In the genomic region with DNA sequence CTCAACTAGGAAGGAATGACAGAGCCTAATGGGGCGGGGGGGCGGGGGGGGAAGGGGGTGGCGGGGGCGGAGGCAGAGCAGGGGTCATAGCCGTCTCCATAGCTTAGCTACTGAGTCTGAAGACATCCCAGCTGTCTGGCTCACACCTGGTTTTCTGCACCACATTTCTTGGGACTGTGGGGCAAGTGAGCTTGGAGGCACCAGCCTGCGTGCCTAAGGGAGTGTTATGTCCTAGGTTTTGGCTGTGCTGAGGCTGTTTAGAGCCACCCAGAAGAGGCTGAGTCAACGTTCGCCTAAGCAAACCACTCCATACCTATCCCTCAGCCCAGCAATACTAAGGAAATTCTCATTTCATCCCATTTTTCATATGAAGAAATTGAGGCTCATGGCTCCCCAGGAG, we compare ENCODE assay signal across 10 cellular contexts. TPM values are rescaled to one million over a fixed set of nuclear protein-coding genes. Genes with fewer than 3 reads are reported as not detected.
DNase-seq lines count a peak whose midpoint lies in the region; ATAC-seq and TF ChIP-seq lines count a peak whose summit lies in the region.
"Had no signal": no experiment of that assay in that cellular context is flagged by ENCODE, and none has a peak within 500 bp of the region (broad histone marks: within the 10 kb centered on the region; RNA-seq: fewer than 3 reads in every experiment).

No MANE protein-coding gene starts in this region.

- H4K91ac ChIP-seq in neuronal stem cell (ENCODE audit: low read depth, low read length, poor library complexity), result peak overlapping the region; percentile 67

- H3K9me3 ChIP-seq in CD4-positive, alpha-beta memory T cell (ENCODE audit: control insufficient read depth in 1 of 2, low read length in 2 of 2), result no peaks in the 10 kb centered on the region
- no peaks in the 10 kb centered on the region for H3K9me3 ChIP-seq in SK-N-SH
- no peaks in the 10 kb centered on the region for H3K9me3 ChIP-seq in fibroblast of lung (ENCODE audit: control insufficient read depth, insufficient read depth, low read depth, low read length)
- no peaks in the 10 kb centered on the region for H3K9me3 ChIP-seq in neuronal stem cell (replicated peaks in 1 of 2; ENCODE audit: control insufficient read depth in 2 of 2, insufficient read depth in 1 of 2, low read depth in 1 of 2, low read length in 2 of 2)

- no peak for TF ChIP-seq RAD21 in SK-N-SH (IDR thresholded peaks at IDR 0.05; ENCODE audit: low read length)

- H3K79me1 ChIP-seq in neuronal stem cell (ENCODE audit: low read depth, low read length), result peaks cover 11% of the 10 kb centered on the region

- no peaks in the 10 kb centered on the region for H3F3A ChIP-seq in SK-N-SH (replicated peaks; ENCODE audit: insufficient read depth)

- H4K8ac ChIP-seq in neuronal stem cell (ENCODE audit: low read depth, low read length), result no peak overlapping the region

- H3K4me1 Mint-ChIP-seq in CD4-positive, alpha-beta memory T cell, result peaks cover 11 to 37% (median 17%) of the 10 kb centered on the region in 4 donors

- peak overlapping the region; percentile 95 for H3K4me2 ChIP-seq in SK-N-SH
- peak overlapping the region; percentile 81 for H3K4me2 ChIP-seq in fibroblast of lung (ENCODE audit: extremely low read depth, insufficient read depth, low read length)
- peak overlapping the region; percentile 90 for H3K4me2 ChIP-seq in neuronal stem cell (ENCODE audit: insufficient read depth, low read length, poor library complexity, severe bottlenecking)

- TF ChIP-seq CTCF in SK-N-SH (IDR thresholded peaks at IDR 0.05) (no peak), fibroblast of lung (conservative IDR thresholded peaks at IDR 0.05 in 1 of 2, IDR thresholded peaks at IDR 0.05 in 1 of 2; ENCODE audit: low read depth in 1 of 2, low read length in 2 of 2) (no peak)

- intact Hi-C loops in CD4-positive, alpha-beta memory T cell (cut with micrococcal nuclease), result no loop called here

- 31% methylated on average over 7 of the region's 8 CpGs for WGBS in SK-N-SH (ENCODE audit: low lambda C conversion rate)
- WGBS in neuronal stem cell (ENCODE audit: extremely low coverage in 2 of 2, insufficient read length in 2 of 2, insufficient replicate concordance in 1 of 2), 2 donors, result no CpG with 5 or more reads among the region's 8 CpGs

- no peak overlapping the region for H3K9ac ChIP-seq in SK-N-SH
- no peak overlapping the region for H3K9ac ChIP-seq in fibroblast of lung (ENCODE audit: insufficient read depth, low read length)
- H3K9ac ChIP-seq in neuronal stem cell (ENCODE audit: low read depth, low read length, poor library complexity), result peak overlapping the region; percentile 100

- POLR2A ChIA-PET in CD4-positive, alpha-beta memory T cell (lab: Charles Lee; ENCODE audit: partially characterized antibody), result no interaction called here
- POLR2A ChIA-PET in SK-N-SH (lab: Yijun Ruan, JAX), result interaction anchor here (0.9 to 1.7 kb wide), 6 partner anchors 28 to 60 kb away, joined by 3 to 12 read pairs (median 3); no protein-coding TSS in a partner anchor

- no peak overlapping the region for H2AFZ ChIP-seq in SK-N-SH (ENCODE audit: low read depth)
- H2AFZ ChIP-seq in fibroblast of lung (ENCODE audit: low read length), result no peak overlapping the region
- no peak overlapping the region for H2AFZ ChIP-seq in neuronal stem cell (ENCODE audit: low read length)

- no peak overlapping the region for H2BK120ac ChIP-seq in neuronal stem cell (ENCODE audit: low read depth, low read length)

- peak overlapping the region; percentile 78 for H3K23ac ChIP-seq in neuronal stem cell (ENCODE audit: low read depth, low read length, poor library complexity)

- H3K79me2 ChIP-seq in SK-N-SH (ENCODE audit: insufficient read depth) (no peaks in the 10 kb centered on the region), fibroblast of lung (ENCODE audit: control insufficient read depth, insufficient read depth, low read length) (no peaks in the 10 kb centered on the region)

- H3K18ac ChIP-seq in neuronal stem cell (ENCODE audit: low read length), result peak overlapping the region; percentile 99

- no peak overlapping the region for H3K27ac Mint-ChIP-seq in CD4-positive, alpha-beta memory T cell

- H3K36me3 ChIP-seq in CD4-positive, alpha-beta memory T cell (ENCODE audit: insufficient read depth, low read length), result no peaks in the 10 kb centered on the region
- H3K36me3 ChIP-seq in SK-N-SH (replicated peaks in 1 of 2; ENCODE audit: control insufficient read depth in 1 of 2, insufficient read depth in 2 of 2, low read length in 1 of 2), result no peaks in the 10 kb centered on the region
- H3K36me3 ChIP-seq in fibroblast of lung (ENCODE audit: control insufficient read depth, insufficient read depth, low read length), result no peaks in the 10 kb centered on the region
- H3K36me3 ChIP-seq in neuronal stem cell (replicated peaks in 1 of 2; ENCODE audit: control insufficient read depth in 2 of 2, insufficient read depth in 2 of 2, low read length in 2 of 2), result no peaks in the 10 kb centered on the region

- no peaks in the 10 kb centered on the region for H3K9me2 ChIP-seq in SK-N-SH

- no peaks in the 10 kb centered on the region for H3K36me3 Mint-ChIP-seq in CD4-positive, alpha-beta memory T cell

- H4K20me1 ChIP-seq in SK-N-SH (ENCODE audit: insufficient read depth), result no peaks in the 10 kb centered on the region
- no peaks in the 10 kb centered on the region for H4K20me1 ChIP-seq in fibroblast of lung (ENCODE audit: control insufficient read depth, extremely low read depth, insufficient read depth, low read length)

- H3K4me3 Mint-ChIP-seq in CD4-positive, alpha-beta memory T cell, result peak overlapping the region; percentile 79 to 91 (median 87)

- peaks cover 21% of the 10 kb centered on the region for H3K27me3 ChIP-seq in CD4-positive, alpha-beta memory T cell (ENCODE audit: insufficient read depth, low read length)
- peaks cover 15% of the 10 kb centered on the region; the same call in 1 of the 2 replicates for H3K27me3 ChIP-seq in SK-N-SH (ENCODE audit: insufficient read depth)
- peaks cover 13% of the 10 kb centered on the region for H3K27me3 ChIP-seq in fibroblast of lung (ENCODE audit: control insufficient read depth, insufficient read depth, low read length)
- peaks cover 0 to 12% (median 0%) of the 10 kb centered on the region in 3 experiments for H3K27me3 ChIP-seq in neuronal stem cell (ENCODE audit: control insufficient read depth in 3 of 3, insufficient read depth in 3 of 3, low read depth in 1 of 3, low read length in 3 of 3)

- no peak overlapping the region for H2BK12ac ChIP-seq in neuronal stem cell (ENCODE audit: low read length)

- H3K4me3 ChIP-seq in CD4-positive, alpha-beta memory T cell (ENCODE audit: low read length in 2 of 2), result no peak overlapping the region
- H3K4me3 ChIP-seq in SK-N-SH (ENCODE audit: low read depth in 2 of 2, low read length in 1 of 2) (peak overlapping the region; percentile 76 to 82; a peak in 3 of 4 replicates), fibroblast of lung (replicated peaks in 1 of 4; ENCODE audit: control extremely low read depth in 1 of 4, insufficient read depth in 1 of 4, low read depth in 3 of 4, low read length in 4 of 4) (peak overlapping the region in 1 of 4 experiments; percentile 64), neuronal stem cell (ENCODE audit: low read length in 2 of 2) (peak overlapping the region; percentile 83 to 91)

- ATAC-seq in HG02759 (IDR thresholded peaks at IDR 0.05; ENCODE audit: unreplicated experiment), result no peak

- H3K27ac ChIP-seq in CD4-positive, alpha-beta memory T cell (ENCODE audit: low read depth, low read length), result no peak overlapping the region
- peak overlapping the region in 1 of 2 experiments; percentile 99; a peak in 2 of 4 replicates for H3K27ac ChIP-seq in SK-N-SH (ENCODE audit: low read depth in 2 of 2, low read length in 1 of 2)
- H3K27ac ChIP-seq in fibroblast of lung (ENCODE audit: insufficient read depth, low read length), result no peak overlapping the region
- no peak overlapping the region for H3K27ac ChIP-seq in neuronal stem cell (replicated peaks; ENCODE audit: low read length)

- peaks cover 19% of the 10 kb centered on the region for H3K4me1 ChIP-seq in CD4-positive, alpha-beta memory T cell (ENCODE audit: insufficient read depth, low read length)
- H3K4me1 ChIP-seq in SK-N-SH (ENCODE audit: control insufficient read depth in 1 of 2, insufficient read depth in 2 of 2, low read depth in 1 of 2, low read length in 1 of 2) (peaks cover 7 to 57% of the 10 kb centered on the region in 2 experiments; a peak in 2 of 4 replicates), fibroblast of lung (ENCODE audit: control insufficient read depth, extremely low read depth, insufficient read depth, low read length) (peaks cover 2% of the 10 kb centered on the region), neuronal stem cell (ENCODE audit: control insufficient read depth in 2 of 2, insufficient read depth in 1 of 2, low read depth in 1 of 2, low read length in 2 of 2) (peaks cover 36 to 48% of the 10 kb centered on the region in 2 donors)

- H3K14ac ChIP-seq in neuronal stem cell (ENCODE audit: low read length), result no peak overlapping the region

- CTCF ChIA-PET in CD4-positive, alpha-beta memory T cell (lab: Charles Lee; ENCODE audit: partially characterized antibody), result interaction anchor here (1.6 kb wide), 1 partner anchor 10 kb away, joined by 4 read pairs; no protein-coding TSS in a partner anchor
- CTCF ChIA-PET in SK-N-SH (lab: Yijun Ruan, JAX), result interaction anchor here (1.0 to 6.0 kb wide), 7 partner anchors 12 to 168 kb away, joined by 3 to 49 read pairs (median 4); no protein-coding TSS in a partner anchor

- peaks cover 39 to 50% of the 10 kb centered on the region in 2 donors for H3K27me3 Mint-ChIP-seq in CD4-positive, alpha-beta memory T cell

- H2AK5ac ChIP-seq in neuronal stem cell (ENCODE audit: low read depth, low read length), result peak overlapping the region; percentile 85

- no peak for DNase-seq in CD4-positive, alpha-beta memory T cell
- DNase-seq in SK-N-SH (no peak), fibroblast of lung (ENCODE audit: low read depth in 2 of 2) (no peak), neuronal stem cell (ENCODE audit: low spot score) (no peak), glomerular visceral epithelial cell (ENCODE audit: extremely low spot score) (no peak), DMS 273 (lab: John Stamatoyannopoulos, UW; ENCODE audit: unreplicated experiment) (no peak)
- DNase-seq in activated CD4-positive, alpha-beta T cell treated with anti-CD3 and anti-CD28 coated beads, Interleukin-2, amount 50 U/mL, for 1 hour, result no peak
- DNase-seq: DMS 273 treated with DMSO at 0.1 percent for 48 hours, NCI-H187 had no signal

- H2BK5ac ChIP-seq in neuronal stem cell (ENCODE audit: low read length), result no peak overlapping the region

- no peaks in the 10 kb centered on the region for H3K9me3 Mint-ChIP-seq in CD4-positive, alpha-beta memory T cell

- H2BK15ac ChIP-seq in neuronal stem cell (ENCODE audit: low read length), result peak overlapping the region; percentile 59

- TF ChIP-seq EP300 in SK-N-SH (IDR thresholded peaks at IDR 0.05; ENCODE audit: borderline replicate concordance in 1 of 2, low read depth in 1 of 2, low read length in 1 of 2), result no peak

- peak overlapping the region; percentile 53 for H3K4ac ChIP-seq in neuronal stem cell (ENCODE audit: low read length)

RNA-seq across cellular contexts. Expression of gene IL17RD, which starts 1.4 kb away (rescaled TPM):
- not detected for total RNA-seq in CD4-positive, alpha-beta memory T cell
- polyA plus RNA-seq in CD4-positive, alpha-beta memory T cell, result not detected
- polyA plus RNA-seq in SK-N-SH (2012; rRNA removed), result 2.4 and 3.6 TPM in 2 replicates
- polyA plus RNA-seq in SK-N-SH (2012; cell fraction: cytosol; rRNA removed), result 3.4 and 4.5 TPM in 2 replicates
- 2.5 TPM in 2 replicates for polyA plus RNA-seq in SK-N-SH (2012; cell fraction: nucleus; rRNA removed)
- 1.8 and 2.1 TPM in 2 replicates for total RNA-seq in fibroblast of lung
- polyA plus RNA-seq in fibroblast of lung, result 0.60 and 3.1 TPM in 2 replicates
- polyA plus RNA-seq in fibroblast of lung (2012), result 0.47 and 2.2 TPM in 2 replicates
- 1.1 and 10.0 TPM in 2 replicates for polyA minus RNA-seq in fibroblast of lung (ENCODE audit: low replicate concordance)
- 38.4 TPM for polyA plus RNA-seq in neuronal stem cell (2013, experiment 1 of 2)
- polyA plus RNA-seq in neuronal stem cell (2013, experiment 2 of 2), result 37.6 TPM

RNA-seq across cellular contexts. Expression of gene HESX1, which starts 36.0 kb away (rescaled TPM):
- total RNA-seq in CD4-positive, alpha-beta memory T cell, result not detected
- not detected for polyA plus RNA-seq in CD4-positive, alpha-beta memory T cell
- polyA plus RNA-seq in SK-N-SH (2012; rRNA removed) (1.2 and 2.5 TPM in 2 replicates), fibroblast of lung (0.64 and 0.72 TPM in 2 replicates)
- 1.0 and 1.8 TPM in 2 replicates for polyA plus RNA-seq in SK-N-SH (2012; cell fraction: cytosol; rRNA removed)
- 5.0 and 5.2 TPM in 2 replicates for polyA plus RNA-seq in SK-N-SH (2012; cell fraction: nucleus; rRNA removed)
- 0.26 and 0.99 TPM in 2 replicates for total RNA-seq in fibroblast of lung
- 0.40 and 0.62 TPM in 2 replicates for polyA plus RNA-seq in fibroblast of lung (2012)
- polyA minus RNA-seq in fibroblast of lung (ENCODE audit: low replicate concordance), result not detected in 2 replicates
- 6.1 TPM for polyA plus RNA-seq in neuronal stem cell (2013, experiment 1 of 2)
- 5.7 TPM for polyA plus RNA-seq in neuronal stem cell (2013, experiment 2 of 2)

Comparison
In these comparisons a context has a peak if more than half of its experiments do, and no peak if none do; other contexts are left out.
1. H3K4me3 ChIP-seq: peak in SK-N-SH (2 of 2) and neuronal stem cell (2 of 2); none in CD4-positive, alpha-beta memory T cell (0 of 2).
2. Peak in every context shown above with its lines, with median percentiles within 50 percentile points of each other: H3K4me2 ChIP-seq.